8 cellular contexts compared by ENCODE assay signal in genomic region chr2:237432484-237433092, GRCh38. TPM values are rescaled to one million over a fixed set of nuclear protein-coding genes. Genes with fewer than 3 reads are reported as not detected.
DNase-seq lines count a peak whose midpoint lies in the region; ATAC-seq, FAIRE-seq and TF ChIP-seq lines count a peak whose summit lies in the region.

No MANE protein-coding gene starts in this region.

- no peak overlapping the region for H2AK5ac ChIP-seq in neuronal stem cell (ENCODE audit: low read depth, low read length)

- H3K27me3 ChIP-seq in BLaER1 treated with 17β-estradiol and CSF1 and Interleukin-3, amounts not matched to agents 10 nM and 100 nM: 0 out of 22 replicates have a peak, but pooled peaks cover 0 to 4% (median 0%) of the 10 kb centered on the region in 11 experiments
- H3K27me3 ChIP-seq in astrocyte (ENCODE audit: insufficient read depth, low read length) (no peaks in the 10 kb centered on the region), neuronal stem cell (ENCODE audit: control insufficient read depth in 3 of 3, insufficient read depth in 3 of 3, low read depth in 1 of 3, low read length in 3 of 3) (peaks cover 0 to 3% (median 0%) of the 10 kb centered on the region in 3 experiments), vagina (no peaks in the 10 kb centered on the region)

- no peak overlapping the region for H3K27ac ChIP-seq in BLaER1 treated with 17β-estradiol and CSF1 and Interleukin-3, amounts not matched to agents 10 nM and 100 nM
- peak overlapping the region; percentile 98 for H3K27ac ChIP-seq in astrocyte (ENCODE audit: low read depth, low read length)
- H3K27ac ChIP-seq in neuronal stem cell (replicated peaks; ENCODE audit: low read length): no peak overlapping the region
- no peak overlapping the region for H3K27ac ChIP-seq in vagina

- H3K14ac ChIP-seq in neuronal stem cell (ENCODE audit: low read length): peak overlapping the region; percentile 13

- peak overlapping the region; percentile 100 for H3K27ac Mint-ChIP-seq in astrocyte (ENCODE audit: unreplicated experiment)

- H3K9ac ChIP-seq in BLaER1 treated with 17β-estradiol and CSF1 and Interleukin-3, amounts not matched to agents 10 nM and 100 nM: no peak overlapping the region; a peak in 1 of 22 replicates
- peak overlapping the region; percentile 82 for H3K9ac ChIP-seq in astrocyte (ENCODE audit: low read length)
- H3K9ac ChIP-seq in neuronal stem cell (ENCODE audit: low read depth, low read length, poor library complexity): peak overlapping the region; percentile 55

- H3K27me3 Mint-ChIP-seq in astrocyte (ENCODE audit: low read depth, unreplicated experiment): no peaks in the 10 kb centered on the region

- peaks cover 5% of the 10 kb centered on the region for H3K36me3 Mint-ChIP-seq in astrocyte (ENCODE audit: low read depth, unreplicated experiment)

- peaks cover 49% of the 10 kb centered on the region for H3K4me1 Mint-ChIP-seq in astrocyte (ENCODE audit: low read depth, unreplicated experiment)

- no peak overlapping the region for H2BK15ac ChIP-seq in neuronal stem cell (ENCODE audit: low read length)

- no peak overlapping the region for H2BK12ac ChIP-seq in neuronal stem cell (ENCODE audit: low read length)

- TF ChIP-seq POLR2A in vagina (IDR thresholded peaks at IDR 0.05): no peak

- intact Hi-C loops in vagina (cut with DNase I): no loop called here

- no peak overlapping the region for H2BK120ac ChIP-seq in neuronal stem cell (ENCODE audit: low read depth, low read length)

- H3K4me3 Mint-ChIP-seq in astrocyte (ENCODE audit: unreplicated experiment): no peak overlapping the region

- no CpG with 5 or more reads among the region's 17 CpGs for WGBS in neuronal stem cell (ENCODE audit: extremely low coverage in 2 of 2, insufficient read length in 2 of 2, insufficient replicate concordance in 1 of 2), 2 donors

- DNase-seq in T-helper 2 cell: peak in 4 of 5 experiments; percentile 43 to 81 (median 78)
- DNase-seq in astrocyte (ENCODE audit: low read depth): peak; percentile 97
- no peak for DNase-seq in neuronal stem cell (ENCODE audit: low spot score)
- DNase-seq in OCI-M2 (lab: John Stamatoyannopoulos, UW; ENCODE audit: unreplicated experiment): no peak
- DNase-seq in ecto neural progenitor cell (ENCODE audit: low spot score): no peak
- no peak for DNase-seq in vagina (ENCODE audit: extremely low spot score in 2 of 2)

- peaks cover 37 to 73% (median 54%) of the 10 kb centered on the region in 10 experiments for H3K4me1 ChIP-seq in BLaER1 treated with 17β-estradiol and CSF1 and Interleukin-3, amounts not matched to agents 10 nM and 100 nM
- H3K4me1 ChIP-seq in astrocyte (ENCODE audit: insufficient read depth, low read length) (peaks cover 49% of the 10 kb centered on the region), neuronal stem cell (ENCODE audit: control insufficient read depth in 2 of 2, insufficient read depth in 1 of 2, low read depth in 1 of 2, low read length in 2 of 2) (peaks cover 0 to 5% of the 10 kb centered on the region in 2 donors), vagina (peaks cover 18% of the 10 kb centered on the region)

- no peak for ATAC-seq in GM18858 (IDR thresholded peaks at IDR 0.05; ENCODE audit: unreplicated experiment)

- FAIRE-seq in astrocyte (lab: Jason Lieb, UNC): peak; percentile 9

- peak overlapping the region; percentile 78 to 89 (median 82) for H3K4me2 ChIP-seq in BLaER1 treated with 17β-estradiol and CSF1 and Interleukin-3, amounts not matched to agents 10 nM and 100 nM
- peak overlapping the region; percentile 81 for H3K4me2 ChIP-seq in astrocyte (ENCODE audit: low read length)
- H3K4me2 ChIP-seq in neuronal stem cell (ENCODE audit: insufficient read depth, low read length, poor library complexity, severe bottlenecking): no peak overlapping the region

- H2BK5ac ChIP-seq in neuronal stem cell (ENCODE audit: low read length): no peak overlapping the region

- H3K4ac ChIP-seq in neuronal stem cell (ENCODE audit: low read length): no peak overlapping the region

- H4K20me1 ChIP-seq in BLaER1 treated with 17β-estradiol and CSF1 and Interleukin-3, amounts not matched to agents 10 nM and 100 nM: no peaks in the 10 kb centered on the region; a peak in 1 of 22 replicates
- no peaks in the 10 kb centered on the region for H4K20me1 ChIP-seq in astrocyte (ENCODE audit: insufficient read depth, low read length)

- peak overlapping the region; percentile 11 for H4K91ac ChIP-seq in neuronal stem cell (ENCODE audit: low read depth, low read length, poor library complexity)

- H4K8ac ChIP-seq in neuronal stem cell (ENCODE audit: low read depth, low read length): no peak overlapping the region

- no peak overlapping the region for H3K18ac ChIP-seq in neuronal stem cell (ENCODE audit: low read length)

- H3K9me3 Mint-ChIP-seq in astrocyte (ENCODE audit: unreplicated experiment): peaks cover 6% of the 10 kb centered on the region

- no peak overlapping the region for H3K4me3 ChIP-seq in BLaER1 treated with 17β-estradiol and CSF1 and Interleukin-3, amounts not matched to agents 10 nM and 100 nM
- H3K4me3 ChIP-seq in astrocyte (ENCODE audit: insufficient read depth, low read depth, low read length): peak overlapping the region; percentile 60
- no peak overlapping the region for H3K4me3 ChIP-seq in neuronal stem cell (ENCODE audit: low read length in 2 of 2)
- no peak overlapping the region for H3K4me3 ChIP-seq in vagina

- H3K79me1 ChIP-seq in neuronal stem cell (ENCODE audit: low read depth, low read length): no peaks in the 10 kb centered on the region

- H2AFZ ChIP-seq in astrocyte (ENCODE audit: low read depth, low read length) (no peak overlapping the region), neuronal stem cell (ENCODE audit: low read length) (no peak overlapping the region)

- peak; percentile 36 for TF ChIP-seq CTCF in astrocyte (IDR thresholded peaks at IDR 0.05; ENCODE audit: insufficient read depth, low read depth, low read length)
- no peak for TF ChIP-seq CTCF in vagina (IDR thresholded peaks at IDR 0.05)

- H3K23ac ChIP-seq in neuronal stem cell (ENCODE audit: low read depth, low read length, poor library complexity): no peak overlapping the region

- peaks cover 17% of the 10 kb centered on the region for H3K79me2 ChIP-seq in astrocyte (ENCODE audit: insufficient read depth, low read length)

- H3K9me3 ChIP-seq in BLaER1 treated with 17β-estradiol and CSF1 and Interleukin-3, amounts not matched to agents 10 nM and 100 nM (replicated peaks in 1 of 11): peaks cover 0 to 16% (median 6%) of the 10 kb centered on the region in 11 experiments; a peak in 10 of 22 replicates
- H3K9me3 ChIP-seq in astrocyte (ENCODE audit: insufficient read depth, low read depth, low read length): no peaks in the 10 kb centered on the region
- no peaks in the 10 kb centered on the region for H3K9me3 ChIP-seq in neuronal stem cell (replicated peaks in 1 of 2; ENCODE audit: control insufficient read depth in 2 of 2, insufficient read depth in 1 of 2, low read depth in 1 of 2, low read length in 2 of 2)
- H3K9me3 ChIP-seq in vagina: no peaks in the 10 kb centered on the region

- H3K36me3 ChIP-seq in BLaER1 treated with 17β-estradiol and CSF1 and Interleukin-3, amounts not matched to agents 10 nM and 100 nM: no peaks in the 10 kb centered on the region
- H3K36me3 ChIP-seq in astrocyte (ENCODE audit: insufficient read depth, low read length): peaks cover 8% of the 10 kb centered on the region
- no peaks in the 10 kb centered on the region for H3K36me3 ChIP-seq in neuronal stem cell (replicated peaks in 1 of 2; ENCODE audit: control insufficient read depth in 2 of 2, insufficient read depth in 2 of 2, low read length in 2 of 2)
- H3K36me3 ChIP-seq in vagina: no peaks in the 10 kb centered on the region

RNA-seq across cellular contexts. Expression of gene COL6A3, which starts 18.6 kb away (rescaled TPM):
- total RNA-seq in astrocyte: 200 and 560 TPM in 2 replicates
- 0.07 TPM for polyA plus RNA-seq in neuronal stem cell (2013, experiment 1 of 2)
- 0.08 TPM for polyA plus RNA-seq in neuronal stem cell (2013, experiment 2 of 2)
- total RNA-seq in vagina: 315 TPM

RNA-seq across cellular contexts. Expression of gene MLPH, which starts 54.5 kb away (rescaled TPM):
- total RNA-seq in astrocyte (14.2 and 16.2 TPM in 2 replicates), vagina (34.6 TPM)
- 0.03 TPM for polyA plus RNA-seq in neuronal stem cell (2013, experiment 1 of 2)
- polyA plus RNA-seq in neuronal stem cell (2013, experiment 2 of 2): 0.08 TPM

Comparison
In these comparisons a context has a peak if more than half of its experiments do, and no peak if none do; other contexts are left out.
1. H3K9ac ChIP-seq: peak in astrocyte (single experiment) and neuronal stem cell (single experiment); none in BLaER1 treated with 17β-estradiol and CSF1 and Interleukin-3, amounts not matched to agents 10 nM and 100 nM (0 of 11).
2. DNase-seq: peak in T-helper 2 cell (4 of 5) and astrocyte (single experiment); none in neuronal stem cell (single experiment), OCI-M2 (single experiment), ecto neural progenitor cell (single experiment) and vagina (0 of 2).